In genomic region chr13:76991796-76992547, GRCh38 we compare ENCODE assay signal across 8 cellular contexts. TPM values are rescaled to one million over a fixed set of nuclear protein-coding genes. Genes with fewer than 3 reads are reported as not detected.
DNase-seq lines count a peak whose midpoint lies in the region; ATAC-seq and TF ChIP-seq lines count a peak whose summit lies in the region.

TSS of gene CLN5 (plus strand) at chr13:76992081. CDS start at chr13:76992099, 18 bp downstream.

- H3K4me3 Mint-ChIP-seq in activated CD4-positive, alpha-beta T cell treated with anti-CD3 and anti-CD28 coated beads, Interleukin-2, amount 10 ng/mL, durations not matched to agents 24 days and 14 days, result peak within 1 kb of the TSS; percentile 96

- no peak for TF ChIP-seq CTCF in BJ (IDR thresholded peaks at IDR 0.05; ENCODE audit: insufficient read depth, low read depth, low read length)
- TF ChIP-seq CTCF in colonic mucosa (IDR thresholded peaks at IDR 0.05), result no peak

- CTCF ChIA-PET in BJ (lab: Yijun Ruan, JAX), result interaction anchor here (1.0 to 5.9 kb wide), 7 partner anchors 10 to 325 kb away, joined by 3 to 71 read pairs (median 3); no protein-coding TSS in a partner anchor

- intact Hi-C loops in activated CD4-positive, alpha-beta T cell treated with anti-CD3 and anti-CD28 coated beads, Interleukin-2, amount 10 ng/mL, durations not matched to agents 24 days and 14 days (cut with micrococcal nuclease), result loop anchor here (1.0 to 2.0 kb wide), 5 partner anchors 9 to 337 kb away; partner anchors contain the start of genes FBXL3 and KCTD12
- intact Hi-C loops in colonic mucosa (cut with DNase I), result loop anchor here (5.0 kb wide), 1 partner anchor 35 kb away; the partner anchor contains the start of gene FBXL3

- no peaks in the 10 kb centered on the region for H3K9me3 ChIP-seq in colonic mucosa

- H3K9ac ChIP-seq in colonic mucosa (ENCODE audit: low read depth in 2 of 2, low read length in 2 of 2), result peak within 1 kb of the TSS; percentile 76 to 85

- H3K27me3 ChIP-seq in BJ (ENCODE audit: control insufficient read depth, insufficient read depth, low read length) (peaks cover 2% of the 10 kb centered on the region; the same call in 1 of the 2 replicates), colonic mucosa (no peaks in the 10 kb centered on the region), layer of hippocampus (ENCODE audit: control insufficient read depth, insufficient read depth, low read length) (no peaks in the 10 kb centered on the region)

- peak within 1 kb of the TSS; percentile 95 for H3K4me3 ChIP-seq in BJ (ENCODE audit: low read depth, low read length)
- peak within 1 kb of the TSS; percentile 81 for H3K4me3 ChIP-seq in colonic mucosa

- POLR2A ChIA-PET in BJ (lab: Charles Lee), result interaction anchor here (0.6 kb wide), 2 partner anchors 20 to 35 kb away, joined by 4 read pairs; partner anchors contain the start of gene FBXL3

- peak within 1 kb of the TSS; percentile 91 for H3K27ac ChIP-seq in colonic mucosa
- peak within 1 kb of the TSS; percentile 86 for H3K27ac ChIP-seq in layer of hippocampus (ENCODE audit: low read depth, low read length)

- peaks cover 5% of the 10 kb centered on the region for H3K27me3 Mint-ChIP-seq in activated CD4-positive, alpha-beta T cell treated with anti-CD3 and anti-CD28 coated beads, Interleukin-2, amount 10 ng/mL, durations not matched to agents 24 days and 14 days

- H3K36me3 ChIP-seq in BJ (ENCODE audit: control insufficient read depth, insufficient read depth, low read length) (0 out of 2 replicates have a peak, but pooled peaks cover 2% of the 10 kb centered on the region), colonic mucosa (no peaks in the 10 kb centered on the region)

- H3K36me3 Mint-ChIP-seq in activated CD4-positive, alpha-beta T cell treated with anti-CD3 and anti-CD28 coated beads, Interleukin-2, amount 10 ng/mL, durations not matched to agents 24 days and 14 days (ENCODE audit: low read depth), result peaks cover 13% of the 10 kb centered on the region

- peaks cover 26% of the 10 kb centered on the region for H3K4me1 Mint-ChIP-seq in activated CD4-positive, alpha-beta T cell treated with anti-CD3 and anti-CD28 coated beads, Interleukin-2, amount 10 ng/mL, durations not matched to agents 24 days and 14 days

- no peaks in the 10 kb centered on the region for H3K4me1 ChIP-seq in colonic mucosa

- peak within 1 kb of the TSS; percentile 95 for H3K27ac Mint-ChIP-seq in activated CD4-positive, alpha-beta T cell treated with anti-CD3 and anti-CD28 coated beads, Interleukin-2, amount 10 ng/mL, durations not matched to agents 24 days and 14 days

- peak; percentile 96 for ATAC-seq in HG03439 (IDR thresholded peaks at IDR 0.05; ENCODE audit: unreplicated experiment)

- DNase-seq in BJ (ENCODE audit: low read depth), result peak; percentile 50
- peak; percentile 93 for DNase-seq in GM19238 (ENCODE audit: insufficient read length, low spot score)
- DNase-seq in NCI-H524 (lab: John Stamatoyannopoulos, UW), result peak; percentile 74 to 87
- DNase-seq in activated CD4-positive, alpha-beta T cell treated with anti-CD3 and anti-CD28 coated beads, Interleukin-2, amount 10 ng/mL, durations not matched to agents 24 days and 14 days, result peak; percentile 99
- DNase-seq in colonic mucosa, result peak; percentile 93
- peak; percentile 69 to 89 (median 82) for DNase-seq in stimulated activated CD4-positive, alpha-beta T cell treated with anti-CD3 and anti-CD28 coated beads, Interleukin-1b, Interleukin-23, amount 100 ng/mL, for 24 hours (ENCODE audit: low read depth in 4 of 4, low spot score in 1 of 4)

- H3K9me3 Mint-ChIP-seq in activated CD4-positive, alpha-beta T cell treated with anti-CD3 and anti-CD28 coated beads, Interleukin-2, amount 10 ng/mL, durations not matched to agents 24 days and 14 days, result no peaks in the 10 kb centered on the region

RNA-seq across cellular contexts. Expression of gene CLN5, which starts in this region (rescaled TPM):
- polyA plus RNA-seq in BJ (2011; rRNA removed), result 11.0 and 22.2 TPM in 2 replicates
- 6.4 TPM in 2 replicates for polyA minus RNA-seq in BJ (2011; rRNA and poly(A)+ RNA removed)
- 15.6 and 15.7 TPM in 2 replicates for total RNA-seq in activated CD4-positive, alpha-beta T cell treated with anti-CD3 and anti-CD28 coated beads, Interleukin-2, amount 10 ng/mL, durations not matched to agents 24 days and 14 days
- 10 to 100 TPM; 21.8 to 26.5 TPM for total RNA-seq in colonic mucosa

Comparison
In these comparisons a context has a peak if more than half of its experiments do, and no peak if none do; other contexts are left out.
1. Peak in every context shown above with its lines: DNase-seq, ATAC-seq, H3K4me3 ChIP-seq and H3K27ac ChIP-seq.